In the genomic region with DNA sequence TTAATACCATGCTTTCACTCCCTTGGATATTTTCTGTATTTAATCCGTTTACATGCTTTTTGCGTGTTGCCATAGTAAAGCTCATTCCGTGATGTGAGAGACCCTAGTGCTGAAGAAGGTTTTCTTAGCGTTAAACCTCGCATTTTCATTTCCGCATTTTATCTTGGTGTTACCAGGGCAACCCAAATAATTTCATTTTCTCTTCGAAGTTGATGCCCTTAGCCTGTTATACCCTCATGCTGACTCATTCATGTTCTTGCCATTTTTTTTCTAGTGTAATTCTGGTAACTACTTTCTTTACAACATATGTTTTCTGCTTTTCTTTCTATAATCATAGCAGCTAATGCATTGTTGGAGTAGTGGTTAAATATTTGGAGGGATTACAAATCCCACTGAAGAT, we compare ENCODE assay signal across 9 cellular contexts. TPM values are rescaled to one million over a fixed set of nuclear protein-coding genes. Genes with fewer than 3 reads are reported as not detected.
DNase-seq lines count a peak whose midpoint lies in the region; ATAC-seq lines count a peak whose summit lies in the region.
"Had no signal": no experiment of that assay in that cellular context is flagged by ENCODE, and none has a peak within 500 bp of the region (broad histone marks: within the 10 kb centered on the region; RNA-seq: fewer than 3 reads in every experiment).

No MANE protein-coding gene starts in this region.

- peak; percentile 97 for ATAC-seq in GM18499 (IDR thresholded peaks at IDR 0.05; ENCODE audit: insufficient read depth, unreplicated experiment)
- peak; percentile 98 for ATAC-seq in GM21576 (IDR thresholded peaks at IDR 0.05; ENCODE audit: unreplicated experiment)

- DNase-seq in M059J (ENCODE audit: low read depth), result peak; percentile 49
- peak; percentile 73 for DNase-seq in fibroblast of the conjunctiva (ENCODE audit: low read depth)
- DNase-seq in EL, result no peak
- DNase-seq in mucosa of gallbladder (ENCODE audit: low spot score), result no peak
- DNase-seq in epidermal melanocyte (ENCODE audit: insufficient read length, low spot score), result no peak
- no peak for DNase-seq in iPS-NIHi11 (ENCODE audit: low spot score)
- DNase-seq: anterior cingulate cortex had no signal

RNA-seq across cellular contexts. Expression of gene LRRC8C, which starts 37.2 kb away (rescaled TPM):
- 4.8 and 6.1 TPM in 2 replicates for total RNA-seq in M059J (2014; rRNA removed; shearing (Covaris generic))
- total RNA-seq in mucosa of gallbladder, result 6.0 TPM

Comparison
In these comparisons a context has a peak if more than half of its experiments do, and no peak if none do; other contexts are left out.
1. DNase-seq: peak in M059J (single experiment) and fibroblast of the conjunctiva (single experiment); none in EL (single experiment), mucosa of gallbladder (single experiment), epidermal melanocyte (single experiment) and iPS-NIHi11 (single experiment).